9 cellular contexts compared by ENCODE assay signal in genomic region chr2:28643911-28644334, GRCh38.
DNase-seq lines count a peak whose midpoint lies in the region; ATAC-seq, FAIRE-seq and TF ChIP-seq lines count a peak whose summit lies in the region.
"Had no signal": no experiment of that assay in that cellular context is flagged by ENCODE, and none has a peak within 500 bp of the region (broad histone marks: within the 10 kb centered on the region; RNA-seq: fewer than 3 reads in every experiment).

No MANE protein-coding gene starts in this region.

- TF ChIP-seq EP300 in ovary (IDR thresholded peaks at IDR 0.05), result no peak

- H3K36me3 ChIP-seq in PC-3 (ENCODE audit: low read depth, low read length), result no peaks in the 10 kb centered on the region
- H3K36me3 ChIP-seq in ovary, result no peaks in the 10 kb centered on the region
- H3K36me3 ChIP-seq in CD8-positive, alpha-beta T cell (ENCODE audit: insufficient read depth, low read length), result no peaks in the 10 kb centered on the region

- H3K27me3 Mint-ChIP-seq in CD8-positive, alpha-beta T cell (ENCODE audit: low read depth), result no peaks in the 10 kb centered on the region

- no TSS peak for BruUV-seq in PC-3 (replicated peaks; lab: Mats Ljungman, UMichigan)

- H3K9me3 ChIP-seq in PC-3 (ENCODE audit: low read length) (no peaks in the 10 kb centered on the region), ovary (no peaks in the 10 kb centered on the region)
- no peaks in the 10 kb centered on the region for H3K9me3 ChIP-seq in CD8-positive, alpha-beta T cell (ENCODE audit: low read length)

- H3K27ac Mint-ChIP-seq in CD8-positive, alpha-beta T cell, result no peak overlapping the region
- H3K27ac Mint-ChIP-seq: natural killer cell had no signal

- no peaks in the 10 kb centered on the region for H3K36me3 Mint-ChIP-seq in CD8-positive, alpha-beta T cell
- H3K36me3 Mint-ChIP-seq: natural killer cell had no signal

- peak overlapping the region; percentile 19; the same call in 1 of the 2 replicates for H2AFZ ChIP-seq in PC-3 (ENCODE audit: low read length)

- H3F3A ChIP-seq in PC-3 (ENCODE audit: low read length, unreplicated experiment), result no peaks in the 10 kb centered on the region

- no peak for TF ChIP-seq POLR2A in ovary (IDR thresholded peaks at IDR 0.05)

- no peaks in the 10 kb centered on the region for H4K20me1 ChIP-seq in PC-3 (ENCODE audit: low read length)

- no peak for TF ChIP-seq CTCF in PC-3 (conservative IDR thresholded peaks at IDR 0.05; ENCODE audit: low read depth, low read length)
- no peak for TF ChIP-seq CTCF in ovary (IDR thresholded peaks at IDR 0.05)
- TF ChIP-seq CTCF in CD8-positive, alpha-beta T cell (IDR thresholded peaks at IDR 0.05), result no peak

- H3K79me2 ChIP-seq in PC-3 (ENCODE audit: low read length), result no peaks in the 10 kb centered on the region

- no peak overlapping the region for H3K4me3 Mint-ChIP-seq in CD8-positive, alpha-beta T cell
- H3K4me3 Mint-ChIP-seq: natural killer cell had no signal

- DNase-seq in GM04504 (ENCODE audit: low read depth), result peak; percentile 83
- DNase-seq in PC-3, result peak; percentile 96
- peak; percentile 91 for DNase-seq in epithelial cell of prostate (ENCODE audit: low read depth, low spot score)
- DNase-seq in ovary, result peak in 4 of 5 donors; percentile 44 to 70 (median 60)
- no peak for DNase-seq in NCI-H2196 treated with DMSO at 0.1 percent for 48 hours (lab: John Stamatoyannopoulos, UW; ENCODE audit: unreplicated experiment)
- DNase-seq in CD8-positive, alpha-beta T cell, result no peak
- DNase-seq in frontal cortex (ENCODE audit: low spot score in 2 of 2), result no peak
- DNase-seq: natural killer cell had no signal

- H3K9me3 Mint-ChIP-seq in CD8-positive, alpha-beta T cell, result no peaks in the 10 kb centered on the region
- H3K9me3 Mint-ChIP-seq: natural killer cell had no signal

- ATAC-seq in PC-3 (peak; percentile 92), GM18873 (IDR thresholded peaks at IDR 0.05; ENCODE audit: low FRiP score, unreplicated experiment) (no peak)
- no peak for ATAC-seq in CD8-positive, alpha-beta T cell
- ATAC-seq: natural killer cell had no signal

- peaks cover 4% of the 10 kb centered on the region for H3K4me1 Mint-ChIP-seq in CD8-positive, alpha-beta T cell (ENCODE audit: low read depth)

- peak overlapping the region; percentile 69 for H3K4me2 ChIP-seq in PC-3 (ENCODE audit: low read length)

- H3K27ac ChIP-seq in PC-3 (ENCODE audit: low read length) (peak overlapping the region; percentile 96), epithelial cell of prostate (peak overlapping the region; percentile 97), ovary (peak overlapping the region; percentile 31 to 52)
- no peak overlapping the region for H3K27ac ChIP-seq in CD8-positive, alpha-beta T cell (ENCODE audit: low read depth, low read length)

- peak overlapping the region; percentile 83 for H3K9ac ChIP-seq in PC-3 (ENCODE audit: low read length)

- H3K4me3 ChIP-seq in PC-3 (ENCODE audit: low read length) (peak overlapping the region; percentile 28; the same call in 1 of the 2 replicates), ovary (no peak overlapping the region)
- no peak overlapping the region for H3K4me3 ChIP-seq in CD8-positive, alpha-beta T cell (ENCODE audit: low read depth, low read length)

- no peak for FAIRE-seq in frontal cortex (lab: Jason Lieb, UNC)

- CTCF ChIA-PET in PC-3 (lab: Charles Lee), result no interaction called here
- CTCF ChIA-PET in CD8-positive, alpha-beta T cell (lab: Charles Lee), result no interaction called here

- intact Hi-C loops in PC-3 (cut with micrococcal nuclease), result loop anchor here (1.0 to 5.0 kb wide), 3 partner anchors 34 to 109 kb away; no protein-coding TSS in a partner anchor
- intact Hi-C loops in ovary (cut with DNase I), result no loop called here
- intact Hi-C loops in CD8-positive, alpha-beta T cell (cut with DNase I, micrococcal nuclease), result no loop called here

- POLR2A ChIA-PET in PC-3 (lab: Charles Lee; ENCODE audit: unreplicated experiment), result interaction anchor here (0.6 kb wide), 2 partner anchors 77 to 86 kb away, joined by 7 to 23 read pairs; no protein-coding TSS in a partner anchor
- POLR2A ChIA-PET in CD8-positive, alpha-beta T cell (lab: Charles Lee), result no interaction called here

- H3K9me2 ChIP-seq in PC-3 (replicated peaks; ENCODE audit: low read length), result no peaks in the 10 kb centered on the region

- H3K27me3 ChIP-seq in PC-3 (ENCODE audit: low read length) (no peaks in the 10 kb centered on the region), ovary (no peaks in the 10 kb centered on the region)
- H3K27me3 ChIP-seq in CD8-positive, alpha-beta T cell (ENCODE audit: insufficient read depth, low read length), result no peaks in the 10 kb centered on the region

- 21 to 30% (median 28%) methylated on average over 11 of the region's 11 CpGs for WGBS in ovary, 3 donors

- H3K4me1 ChIP-seq in PC-3 (ENCODE audit: insufficient read depth, low read length) (peaks cover 68% of the 10 kb centered on the region), ovary (ENCODE audit: insufficient read depth) (peaks cover 23% of the 10 kb centered on the region)
- H3K4me1 ChIP-seq in CD8-positive, alpha-beta T cell (ENCODE audit: insufficient read depth, low read length), result no peaks in the 10 kb centered on the region

Comparison
In these comparisons a context has a peak if more than half of its experiments do, and no peak if none do; other contexts are left out.
1. DNase-seq: peak in GM04504 (single experiment), PC-3 (single experiment), epithelial cell of prostate (single experiment) and ovary (4 of 5); none in NCI-H2196 treated with DMSO at 0.1 percent for 48 hours (single experiment), CD8-positive, alpha-beta T cell (0 of 7) and frontal cortex (0 of 2).